ENCODE assay signal across 1 cellular context in genomic region chr19:1889907-1890306, GRCh38.
TF ChIP-seq lines count a peak whose summit lies in the region.

No MANE protein-coding gene starts in this region.

TF ChIP-seq in HepG2, 621 proteins besides CTCF, POLR2A, EP300 and RAD21:
- no peak for TF ChIP-seq MZF1 (CRISPR knock-in tag; IDR thresholded peaks at IDR 0.05; ENCODE audit: borderline replicate concordance)
